Comparison of ENCODE assay signal across 8 cellular contexts in genomic region chr9:137128158-137129088, GRCh38. TPM values are rescaled to one million over a fixed set of nuclear protein-coding genes. Genes with fewer than 3 reads are reported as not detected.
A peak's percentile ranks its signal among the peaks of the same experiment; 100 is the strongest.
DNase-seq lines count a peak whose midpoint lies in the region; ATAC-seq and TF ChIP-seq lines count a peak whose summit lies in the region.

No MANE protein-coding gene starts in this region.

- no peaks in the 10 kb centered on the region for H3K36me3 Mint-ChIP-seq in CD4-positive, CD25-positive, alpha-beta regulatory T cell

- no peak for TF ChIP-seq CTCF in right lobe of liver (IDR thresholded peaks at IDR 0.05)
- TF ChIP-seq CTCF in tibial nerve (IDR thresholded peaks at IDR 0.05): no peak

- no peaks in the 10 kb centered on the region for H3K36me3 ChIP-seq in CD4-positive, CD25-positive, alpha-beta regulatory T cell (ENCODE audit: control insufficient read depth, insufficient read depth, low read length)
- H3K36me3 ChIP-seq in right lobe of liver: no peaks in the 10 kb centered on the region
- no peaks in the 10 kb centered on the region for H3K36me3 ChIP-seq in tibial nerve

- peaks cover 0 to 1% (median 0%) of the 10 kb centered on the region in 7 donors for H3K9me3 Mint-ChIP-seq in CD4-positive, CD25-positive, alpha-beta regulatory T cell

- peak overlapping the region; percentile 91 to 94 (median 94) for H3K4me3 Mint-ChIP-seq in CD4-positive, CD25-positive, alpha-beta regulatory T cell

- no peak for TF ChIP-seq POLR2A in right lobe of liver (IDR thresholded peaks at IDR 0.05)
- no peak for TF ChIP-seq POLR2A in tibial nerve (IDR thresholded peaks at IDR 0.05)

- no peaks in the 10 kb centered on the region for H3K9me3 ChIP-seq in CD4-positive, CD25-positive, alpha-beta regulatory T cell (ENCODE audit: control insufficient read depth in 2 of 2, low read length in 2 of 2)
- H3K9me3 ChIP-seq in right lobe of liver: no peaks in the 10 kb centered on the region
- peaks cover 0 to 28% (median 0%) of the 10 kb centered on the region in 4 donors for H3K9me3 ChIP-seq in tibial nerve

- WGBS in right lobe of liver (ENCODE audit: insufficient coverage, low coverage, low lambda C conversion rate, missing lambda C conversion rate): 67% methylated on average over 16 of the region's 30 CpGs
- 59 to 63% methylated on average over 30 of the region's 30 CpGs for WGBS in tibial nerve, 2 donors

- H3K4me1 ChIP-seq in CD4-positive, CD25-positive, alpha-beta regulatory T cell (ENCODE audit: control insufficient read depth, insufficient read depth, low read length, poor library complexity, severe bottlenecking): peaks cover 30% of the 10 kb centered on the region
- H3K4me1 ChIP-seq in right lobe of liver (peaks cover 0 to 15% (median 4%) of the 10 kb centered on the region in 4 donors), tibial nerve (peaks cover 0 to 33% (median 9%) of the 10 kb centered on the region in 4 donors)

- DNase-seq in CD4-positive, CD25-positive, alpha-beta regulatory T cell: peak in 2 of 3 donors; percentile 19 to 40
- DNase-seq in activated naive CD4-positive, alpha-beta T cell treated with anti-CD3 and anti-CD28 coated beads, Interleukin-2, amount 50 U/mL, for 16 hours: peak; percentile 41
- DNase-seq in right lobe of liver: peak in 1 of 3 donors; percentile 39
- no peak for DNase-seq in tibial nerve (ENCODE audit: low spot score in 2 of 2)
- DNase-seq in cortex of kidney (lab: John Stamatoyannopoulos, UW): no peak
- DNase-seq in UCSD-AML1 (lab: John Stamatoyannopoulos, UW; ENCODE audit: unreplicated experiment): no peak

- H3K27me3 ChIP-seq in CD4-positive, CD25-positive, alpha-beta regulatory T cell (ENCODE audit: control insufficient read depth, insufficient read depth, low read length): no peaks in the 10 kb centered on the region
- H3K27me3 ChIP-seq in right lobe of liver: no peaks in the 10 kb centered on the region
- peaks cover 0 to 9% of the 10 kb centered on the region in 2 donors for H3K27me3 ChIP-seq in tibial nerve

- H3K4me1 Mint-ChIP-seq in CD4-positive, CD25-positive, alpha-beta regulatory T cell: peaks cover 9 to 36% (median 23%) of the 10 kb centered on the region in 4 donors

- no peak for TF ChIP-seq EP300 in tibial nerve (IDR thresholded peaks at IDR 0.05)

- ATAC-seq in CD4-positive, CD25-positive, alpha-beta regulatory T cell (ENCODE audit: low read depth in 2 of 2): no peak
- ATAC-seq in HG03108 (IDR thresholded peaks at IDR 0.05; ENCODE audit: unreplicated experiment): peak; percentile 5
- ATAC-seq in right lobe of liver: no peak
- ATAC-seq in GM21619 (IDR thresholded peaks at IDR 0.05; ENCODE audit: unreplicated experiment): no peak

- peak overlapping the region; percentile 76 for H3K4me3 ChIP-seq in CD4-positive, CD25-positive, alpha-beta regulatory T cell (ENCODE audit: low read depth, low read length)
- H3K4me3 ChIP-seq in right lobe of liver (peak overlapping the region; percentile 72 to 87 (median 82)), tibial nerve (peak overlapping the region; percentile 55 to 65 (median 60))

- peak overlapping the region; percentile 87 to 97 (median 94) for H3K27ac Mint-ChIP-seq in CD4-positive, CD25-positive, alpha-beta regulatory T cell

- H3K27me3 Mint-ChIP-seq in CD4-positive, CD25-positive, alpha-beta regulatory T cell: peaks cover 16% of the 10 kb centered on the region

- peak overlapping the region; percentile 84 for H3K27ac ChIP-seq in CD4-positive, CD25-positive, alpha-beta regulatory T cell (ENCODE audit: insufficient read depth, low read length, poor library complexity, severe bottlenecking)
- H3K27ac ChIP-seq in right lobe of liver (peak overlapping the region in 1 of 3 donors; percentile 24), tibial nerve (peak overlapping the region in 3 of 4 donors; percentile 71 to 79 (median 72))

- intact Hi-C loops in right lobe of liver (cut with DNase I): no loop called here

RNA-seq across cellular contexts. Expression of gene GRIN1, which starts 10.5 kb away (rescaled TPM):
- total RNA-seq in CD4-positive, CD25-positive, alpha-beta regulatory T cell: not detected
- not detected for polyA plus RNA-seq in CD4-positive, CD25-positive, alpha-beta regulatory T cell
- total RNA-seq in right lobe of liver: not detected
- under 1 TPM in 1 of 4 donors, not detected in 3; 0.21 TPM for total RNA-seq in tibial nerve

RNA-seq across cellular contexts. Expression of gene DPP7, which starts 13.9 kb away (rescaled TPM):
- total RNA-seq in CD4-positive, CD25-positive, alpha-beta regulatory T cell: 343 TPM
- polyA plus RNA-seq in CD4-positive, CD25-positive, alpha-beta regulatory T cell: 100 to 1,000 TPM; 119 to 164 (median 153) TPM
- total RNA-seq in right lobe of liver: 10 to 100 TPM; 62.2 to 86.2 (median 66.2) TPM
- total RNA-seq in tibial nerve: 100 to 1,000 TPM in 3 of 4 donors, 10 to 100 TPM in 1; 74.7 to 272 (median 145) TPM

RNA-seq across cellular contexts. Expression of gene LRRC26, which starts 41.4 kb away (rescaled TPM):
- total RNA-seq in CD4-positive, CD25-positive, alpha-beta regulatory T cell: not detected
- polyA plus RNA-seq in CD4-positive, CD25-positive, alpha-beta regulatory T cell: not detected
- total RNA-seq in right lobe of liver (under 1 TPM in 2 of 6 experiments, not detected in 4; 0.17 to 0.18 TPM), tibial nerve (not detected)

RNA-seq across cellular contexts. Expression of gene MAN1B1, which starts 41.6 kb away (rescaled TPM):
- total RNA-seq in CD4-positive, CD25-positive, alpha-beta regulatory T cell: 71.3 TPM
- polyA plus RNA-seq in CD4-positive, CD25-positive, alpha-beta regulatory T cell: 10 to 100 TPM; 42.1 to 53.5 (median 45.7) TPM
- total RNA-seq in right lobe of liver (10 to 100 TPM; 24.0 to 39.1 (median 28.8) TPM), tibial nerve (10 to 100 TPM; 47.3 to 58.1 (median 52.1) TPM)

RNA-seq across cellular contexts. Expression of gene TMEM210, which starts 43.4 kb away (rescaled TPM):
- total RNA-seq in CD4-positive, CD25-positive, alpha-beta regulatory T cell: not detected
- not detected for polyA plus RNA-seq in CD4-positive, CD25-positive, alpha-beta regulatory T cell
- total RNA-seq in right lobe of liver (not detected), tibial nerve (not detected)

Comparison
In these comparisons a context has a peak if more than half of its experiments do, and no peak if none do; other contexts are left out.
1. DNase-seq: peak in CD4-positive, CD25-positive, alpha-beta regulatory T cell (2 of 3) and activated naive CD4-positive, alpha-beta T cell treated with anti-CD3 and anti-CD28 coated beads, Interleukin-2, amount 50 U/mL, for 16 hours (single experiment); none in tibial nerve (0 of 2), cortex of kidney (single experiment) and UCSD-AML1 (single experiment).
2. Peak in every context shown above with its lines, with median percentiles within 50 percentile points of each other: H3K4me3 ChIP-seq.